1 cellular context compared by ENCODE assay signal in the genomic region with DNA sequence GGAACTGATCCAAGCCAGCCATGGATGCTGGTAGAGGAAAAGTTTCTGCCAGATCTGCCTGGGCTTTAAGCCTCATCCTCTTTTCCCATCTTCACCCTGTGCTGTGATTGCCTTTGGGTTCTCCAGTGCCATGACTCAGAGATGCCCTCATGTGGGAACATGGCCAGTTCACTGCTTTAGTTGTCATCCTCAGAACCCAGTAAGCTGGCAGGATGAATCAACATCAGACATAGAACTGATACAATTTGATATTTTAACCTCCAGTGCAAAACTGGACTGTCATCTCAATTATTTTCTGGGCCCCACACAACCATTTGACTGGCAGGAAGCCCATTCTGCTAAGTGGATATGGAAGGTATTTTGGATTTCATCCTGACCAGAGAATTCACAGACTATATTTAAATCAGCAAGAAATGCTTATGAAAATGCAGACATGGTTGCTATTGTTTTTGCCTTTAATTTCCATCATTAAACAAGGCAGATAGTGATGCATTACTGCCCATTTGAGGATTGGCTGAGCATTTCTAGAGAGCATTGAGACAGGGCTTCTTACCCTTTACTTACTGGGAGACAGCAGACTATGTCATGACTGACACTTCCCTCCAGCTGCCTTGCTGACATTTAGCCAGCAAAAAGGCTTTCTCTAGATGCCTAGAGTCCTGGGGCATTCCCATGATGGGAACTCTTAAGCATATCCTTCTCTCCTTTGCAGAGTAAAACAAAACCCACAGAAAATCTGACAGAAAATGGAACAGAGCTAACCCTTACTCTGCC.
TF ChIP-seq lines count a peak whose summit lies in the region.

No MANE protein-coding gene starts in this region.

TF ChIP-seq in neural cell, 6 proteins besides CTCF, POLR2A, EP300 and RAD21:
- TF ChIP-seq, protein P1, sequence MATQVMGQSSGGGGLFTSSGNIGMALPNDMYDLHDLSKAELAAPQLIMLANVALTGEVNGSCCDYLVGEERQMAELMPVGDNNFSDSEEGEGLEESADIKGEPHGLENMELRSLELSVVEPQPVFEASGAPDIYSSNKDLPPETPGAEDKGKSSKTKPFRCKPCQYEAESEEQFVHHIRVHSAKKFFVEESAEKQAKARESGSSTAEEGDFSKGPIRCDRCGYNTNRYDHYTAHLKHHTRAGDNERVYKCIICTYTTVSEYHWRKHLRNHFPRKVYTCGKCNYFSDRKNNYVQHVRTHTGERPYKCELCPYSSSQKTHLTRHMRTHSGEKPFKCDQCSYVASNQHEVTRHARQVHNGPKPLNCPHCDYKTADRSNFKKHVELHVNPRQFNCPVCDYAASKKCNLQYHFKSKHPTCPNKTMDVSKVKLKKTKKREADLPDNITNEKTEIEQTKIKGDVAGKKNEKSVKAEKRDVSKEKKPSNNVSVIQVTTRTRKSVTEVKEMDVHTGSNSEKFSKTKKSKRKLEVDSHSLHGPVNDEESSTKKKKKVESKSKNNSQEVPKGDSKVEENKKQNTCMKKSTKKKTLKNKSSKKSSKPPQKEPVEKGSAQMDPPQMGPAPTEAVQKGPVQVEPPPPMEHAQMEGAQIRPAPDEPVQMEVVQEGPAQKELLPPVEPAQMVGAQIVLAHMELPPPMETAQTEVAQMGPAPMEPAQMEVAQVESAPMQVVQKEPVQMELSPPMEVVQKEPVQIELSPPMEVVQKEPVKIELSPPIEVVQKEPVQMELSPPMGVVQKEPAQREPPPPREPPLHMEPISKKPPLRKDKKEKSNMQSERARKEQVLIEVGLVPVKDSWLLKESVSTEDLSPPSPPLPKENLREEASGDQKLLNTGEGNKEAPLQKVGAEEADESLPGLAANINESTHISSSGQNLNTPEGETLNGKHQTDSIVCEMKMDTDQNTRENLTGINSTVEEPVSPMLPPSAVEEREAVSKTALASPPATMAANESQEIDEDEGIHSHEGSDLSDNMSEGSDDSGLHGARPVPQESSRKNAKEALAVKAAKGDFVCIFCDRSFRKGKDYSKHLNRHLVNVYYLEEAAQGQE (IDR thresholded peaks at IDR 0.05; ENCODE audit: borderline replicate concordance), result peak; percentile 17
- no peak for TF ChIP-seq SMC3 (conservative IDR thresholded peaks at IDR 0.05; ENCODE audit: poor library complexity)
